ENCODE assay signal across 8 cellular contexts in genomic region chr15:51267714-51268105, GRCh38.
DNase-seq lines count a peak whose midpoint lies in the region; FAIRE-seq and TF ChIP-seq lines count a peak whose summit lies in the region.

No MANE protein-coding gene starts in this region.

- peaks cover 0 to 11% of the 10 kb centered on the region in 2 donors for H3K4me1 ChIP-seq in right atrium auricular region
- peaks cover 2% of the 10 kb centered on the region for H3K4me1 ChIP-seq in rectal smooth muscle tissue (ENCODE audit: control insufficient read depth, insufficient read depth, low read length)

- in situ Hi-C loops in SK-MEL-5 (cut with HindIII; ENCODE audit: low pct_unique_long_range_greater_than_20kb, low sequenced_read_pairs): no loop called here

- no peak for TF ChIP-seq POLR2A in H54 (IDR thresholded peaks at IDR 0.05; ENCODE audit: low read depth, low read length)

- DNase-seq in H54 (ENCODE audit: insufficient read length, low spot score) (peak; percentile 19), SK-MEL-5 (ENCODE audit: low read depth, low spot score) (peak; percentile 11), right atrium auricular region (ENCODE audit: low spot score) (no peak), NCI-H345 (lab: John Stamatoyannopoulos, UW) (no peak), kidney tubule cell (ENCODE audit: low spot score) (no peak), NCI-H446 treated with DMSO at 0.1 percent for 48 hours (lab: John Stamatoyannopoulos, UW) (no peak), middle frontal gyrus (ENCODE audit: extremely low spot score, low spot score) (no peak)

- FAIRE-seq in H54 (lab: Jason Lieb, UNC): no peak

- H3K36me3 ChIP-seq in right atrium auricular region: no peaks in the 10 kb centered on the region
- H3K36me3 ChIP-seq in rectal smooth muscle tissue (ENCODE audit: control insufficient read depth, insufficient read depth, low read length): no peaks in the 10 kb centered on the region

- H3K9me3 ChIP-seq in right atrium auricular region: no peaks in the 10 kb centered on the region

- H3K9ac ChIP-seq in rectal smooth muscle tissue (ENCODE audit: low read length): no peak overlapping the region

- H3K4me3 ChIP-seq in right atrium auricular region: peak overlapping the region; percentile 47 to 57
- peak overlapping the region; percentile 62 for H3K4me3 ChIP-seq in rectal smooth muscle tissue (ENCODE audit: low read length)

- no peak for TF ChIP-seq CTCF in right atrium auricular region (IDR thresholded peaks at IDR 0.05)

- no peak overlapping the region for H3K27ac ChIP-seq in right atrium auricular region
- H3K27ac ChIP-seq in rectal smooth muscle tissue (ENCODE audit: low read depth, low read length): no peak overlapping the region

- H3K27me3 ChIP-seq in right atrium auricular region (no peaks in the 10 kb centered on the region), rectal smooth muscle tissue (ENCODE audit: control insufficient read depth, insufficient read depth, low read length) (peaks cover 14% of the 10 kb centered on the region)

Comparison
In these comparisons a context has a peak if more than half of its experiments do, and no peak if none do; other contexts are left out.
1. DNase-seq: peak in H54 (single experiment) and SK-MEL-5 (single experiment); none in right atrium auricular region (single experiment), NCI-H345 (single experiment), kidney tubule cell (single experiment), NCI-H446 treated with DMSO at 0.1 percent for 48 hours (single experiment) and middle frontal gyrus (single experiment).